ENCODE assay signal across 7 cellular contexts in genomic region chr12:53220857-53221202, GRCh38. TPM values are rescaled to one million over a fixed set of nuclear protein-coding genes. Genes with fewer than 3 reads are reported as not detected.
DNase-seq lines count a peak whose midpoint lies in the region; ATAC-seq, FAIRE-seq and TF ChIP-seq lines count a peak whose summit lies in the region.

No MANE protein-coding gene starts in this region.

- intact Hi-C loops in mammary epithelial cell (cut with micrococcal nuclease) = loop anchor here (1.0 kb wide), 1 partner anchor 30 kb away; no protein-coding TSS in a partner anchor

- CTCF ChIA-PET in mammary epithelial cell (lab: Charles Lee; ENCODE audit: low non-redundant PET) = interaction anchor here (0.6 kb wide), 1 partner anchor 61 kb away, joined by 8 read pairs; no protein-coding TSS in a partner anchor

- H3K9me3 ChIP-seq in mammary epithelial cell (replicated peaks; ENCODE audit: insufficient read depth, low read length) (no peaks in the 10 kb centered on the region), skeletal muscle tissue (ENCODE audit: control insufficient read depth in 3 of 3, low read length in 3 of 3) (no peaks in the 10 kb centered on the region)

- peak; percentile 84 for DNase-seq in GM18507 (ENCODE audit: extremely low spot score, insufficient read length, low read depth)
- peak; percentile 92 for DNase-seq in NCI-H2196 treated with DMSO at 0.1 percent for 48 hours (lab: John Stamatoyannopoulos, UW; ENCODE audit: unreplicated experiment)
- DNase-seq in mammary epithelial cell = peak; percentile 93
- peak; percentile 89 for DNase-seq in iPS-NIHi7 (ENCODE audit: extremely low spot score)

- TF ChIP-seq CTCF in WI38 (IDR thresholded peaks at IDR 0.05; ENCODE audit: low read depth, low read length) (no peak), mammary epithelial cell (conservative IDR thresholded peaks at IDR 0.05 in 1 of 2, IDR thresholded peaks at IDR 0.05 in 1 of 2; ENCODE audit: extremely low read depth in 1 of 2, insufficient read depth in 1 of 2, low read depth in 1 of 2, low read length in 2 of 2) (no peak)

- no peaks in the 10 kb centered on the region for H3K27me3 ChIP-seq in mammary epithelial cell (ENCODE audit: insufficient read depth, low read length)
- H3K27me3 ChIP-seq in skeletal muscle tissue (ENCODE audit: control insufficient read depth in 3 of 3, insufficient read depth in 3 of 3, low read length in 3 of 3) = no peaks in the 10 kb centered on the region

- H2AFZ ChIP-seq in mammary epithelial cell (ENCODE audit: low read depth, low read length) = peak overlapping the region; percentile 58

- H3K9ac ChIP-seq in mammary epithelial cell (ENCODE audit: insufficient read depth, low read length) (peak overlapping the region; percentile 84), skeletal muscle tissue (ENCODE audit: low read depth in 1 of 3, low read length in 3 of 3) (peak overlapping the region; percentile 90 to 96 (median 96))

- peak; percentile 62 for FAIRE-seq in GM18507 (lab: Jason Lieb, UNC)

- H3K4me2 ChIP-seq in mammary epithelial cell (ENCODE audit: insufficient read depth, low read depth, low read length) = peak overlapping the region; percentile 88

- H3K4me3 ChIP-seq in WI38 (ENCODE audit: low read depth, low read length) (peak overlapping the region; percentile 70), mammary epithelial cell (replicated peaks in 1 of 3; ENCODE audit: insufficient read depth in 1 of 3, low read depth in 2 of 3, low read length in 3 of 3) (peak overlapping the region; percentile 48 to 60 (median 55)), skeletal muscle tissue (ENCODE audit: low read length in 3 of 3) (peak overlapping the region; percentile 77 to 97 (median 94))

- peak; percentile 47 for ATAC-seq in HG02970 (IDR thresholded peaks at IDR 0.05; ENCODE audit: low FRiP score, unreplicated experiment)

- BruUV-seq in mammary epithelial cell (replicated peaks; lab: Mats Ljungman, UMichigan) = no TSS peak

- H4K20me1 ChIP-seq in mammary epithelial cell (ENCODE audit: insufficient read depth, low read length) = no peaks in the 10 kb centered on the region

- H3K36me3 ChIP-seq in mammary epithelial cell (ENCODE audit: insufficient read depth, low read length) (no peaks in the 10 kb centered on the region), skeletal muscle tissue (ENCODE audit: control insufficient read depth in 3 of 3, insufficient read depth in 3 of 3, low read length in 3 of 3) (no peaks in the 10 kb centered on the region)

- WGBS in mammary epithelial cell (ENCODE audit: low coverage, missing lambda C conversion rate) = 0% methylated on average over 1 of the region's 37 CpGs

- dilution Hi-C loops in mammary epithelial cell (cut with HindIII; ENCODE audit: low sequenced_read_pairs) = no loop called here

- H3K4me1 ChIP-seq in mammary epithelial cell (ENCODE audit: insufficient read depth, low read length) (peaks cover 84% of the 10 kb centered on the region), skeletal muscle tissue (ENCODE audit: control insufficient read depth in 3 of 3, insufficient read depth in 3 of 3, low read length in 3 of 3) (peaks cover 59 to 72% (median 63%) of the 10 kb centered on the region in 3 donors)

- in situ Hi-C loops in mammary epithelial cell (cut with MboI; ENCODE audit: low sequenced_read_pairs in 2 of 2) = no loop called here

- H3K79me2 ChIP-seq in mammary epithelial cell (ENCODE audit: insufficient read depth, low read length) = peaks cover 53% of the 10 kb centered on the region

- H3K27ac ChIP-seq in mammary epithelial cell (ENCODE audit: insufficient read depth, low read depth, low read length) = no peak overlapping the region
- H3K27ac ChIP-seq in skeletal muscle tissue (ENCODE audit: low read depth, low read length) = peak overlapping the region; percentile 98

RNA-seq across cellular contexts. Expression of gene RARG, which starts 11.2 kb away (rescaled TPM):
- total RNA-seq in mammary epithelial cell = 10 to 100 TPM; 33.5 to 79.0 TPM
- 36.3 TPM for polyA plus RNA-seq in mammary epithelial cell
- 56.8 TPM for polyA minus RNA-seq in mammary epithelial cell
- 12.5 TPM for total RNA-seq in skeletal muscle tissue

RNA-seq across cellular contexts. Expression of gene ITGB7, which starts 13.8 kb away (rescaled TPM):
- 1 to 10 TPM; 1.8 to 3.5 TPM for total RNA-seq in mammary epithelial cell
- polyA plus RNA-seq in mammary epithelial cell = 0.33 TPM
- polyA minus RNA-seq in mammary epithelial cell = 7.1 TPM
- total RNA-seq in skeletal muscle tissue = 1.6 TPM

RNA-seq across cellular contexts. Expression of gene CSAD, which starts 40.1 kb away (rescaled TPM):
- total RNA-seq in mammary epithelial cell = 10 to 100 TPM; 10.2 to 22.1 TPM
- polyA plus RNA-seq in mammary epithelial cell = 7.8 TPM
- 12.7 TPM for polyA minus RNA-seq in mammary epithelial cell
- total RNA-seq in skeletal muscle tissue = 16.7 TPM

RNA-seq across cellular contexts. Expression of gene ZNF740, which starts 40.3 kb away (rescaled TPM):
- total RNA-seq in mammary epithelial cell = 10 to 100 TPM; 10.0 to 30.9 TPM
- 5.9 TPM for polyA plus RNA-seq in mammary epithelial cell
- polyA minus RNA-seq in mammary epithelial cell = 33.1 TPM
- 16.7 TPM for total RNA-seq in skeletal muscle tissue

RNA-seq across cellular contexts. Expression of gene ESPL1, which starts 47.3 kb away (rescaled TPM):
- 10 to 100 TPM in 1 of 2 donors, under 1 TPM in 1; 0.67 to 19.7 TPM for total RNA-seq in mammary epithelial cell
- polyA plus RNA-seq in mammary epithelial cell = 10.0 TPM
- polyA minus RNA-seq in mammary epithelial cell = 62.4 TPM
- total RNA-seq in skeletal muscle tissue = 2.6 TPM
